Comparison of ENCODE assay signal across 28 cellular contexts in the genomic region with DNA sequence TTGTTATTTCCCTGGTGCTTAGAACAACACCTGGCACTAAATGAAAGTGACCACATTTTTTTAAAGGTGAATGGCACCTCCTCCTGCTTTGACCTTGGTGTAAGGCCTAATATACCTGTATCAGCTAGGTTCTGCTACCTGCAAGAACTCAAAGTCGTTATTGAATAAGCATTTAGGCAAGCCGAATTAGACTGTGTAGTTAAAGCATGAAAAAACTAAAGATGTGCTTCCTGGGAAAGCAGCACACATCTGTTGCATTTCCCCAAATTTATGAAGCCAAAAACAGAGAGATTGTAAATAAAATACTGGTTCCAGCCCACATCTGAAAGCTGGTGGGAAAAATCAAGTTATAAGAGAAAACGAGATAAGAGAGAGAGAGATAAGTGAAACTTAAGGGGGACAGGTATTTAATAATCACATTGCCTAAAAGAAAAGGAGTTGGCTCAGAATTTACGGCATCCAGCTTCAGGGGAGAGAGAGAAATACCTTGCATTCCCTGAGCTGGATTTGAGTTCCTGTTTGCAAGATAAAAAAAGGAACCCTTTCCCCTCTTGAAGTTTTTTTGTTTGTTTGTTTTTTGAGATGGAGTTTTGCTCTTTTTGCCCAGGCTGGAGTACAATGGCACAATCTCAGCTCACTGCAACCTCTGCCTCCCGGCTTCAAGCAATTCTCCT. TPM values are rescaled to one million over a fixed set of nuclear protein-coding genes. Genes with fewer than 3 reads are reported as not detected.
DNase-seq lines count a peak whose midpoint lies in the region; ATAC-seq and TF ChIP-seq lines count a peak whose summit lies in the region.
"Had no signal": no experiment of that assay in that cellular context is flagged by ENCODE, and none has a peak within 500 bp of the region (broad histone marks: within the 10 kb centered on the region; RNA-seq: fewer than 3 reads in every experiment).

No MANE protein-coding gene starts in this region.

- H3K4me3 ChIP-seq in Caco-2 (ENCODE audit: low read depth, low read length) = no peak overlapping the region
- H3K4me3 ChIP-seq: gastrocnemius medialis, Peyer's patch, upper lobe of left lung had no signal

- H3K27ac Mint-ChIP-seq in Caco-2 (ENCODE audit: unreplicated experiment) (peak overlapping the region; percentile 58), IgD-negative memory B cell (peak overlapping the region in 2 of 3 donors; percentile 66 to 96), nephron (peak overlapping the region; percentile 80 to 94 (median 86))
- peak overlapping the region; percentile 62 for H3K27ac Mint-ChIP-seq in central memory CD8-positive, alpha-beta T cell (ENCODE audit: low read depth)

- BruUV-seq in Caco-2 (replicated peaks; lab: Mats Ljungman, UMichigan) = no TSS peak

- DNase-seq in Caco-2 (no peak), hepatic stellate cell (ENCODE audit: low spot score) (no peak), LoVo (ENCODE audit: low spot score) (no peak), HEK293T (ENCODE audit: extremely low spot score) (no peak), NCI-H510A (lab: John Stamatoyannopoulos, UW) (no peak)
- DNase-seq in central memory CD8-positive, alpha-beta T cell (ENCODE audit: low spot score in 2 of 2) = no peak
- DNase-seq: ACHN; activated CD4-positive, alpha-beta memory T cell treated with anti-CD3 and anti-CD28 coated beads for 36 hours; activated CD8-positive, alpha-beta memory T cell treated with anti-CD3 and anti-CD28 coated beads, Interleukin-2, amount 50 U/mL, for 4 hours; activated naive CD8-positive, alpha-beta T cell treated with anti-CD3 and anti-CD28 coated beads for 36 hours; aorta; caudate nucleus; COR-L47; dermis blood vessel endothelial cell; DMS79 treated with DMSO at 0.1 percent for 48 hours; gastrocnemius medialis; hypothalamus; naive thymus-derived CD8-positive, alpha-beta T cell; NCI-H1092 treated with DMSO at 0.1 percent for 48 hours; NCI-H1930; Peyer's patch; SIG-M5; small intestine; stimulated activated CD8-positive, alpha-beta memory T cell treated with anti-CD3 and anti-CD28 coated beads, Interleukin-4, amount 100 ng/mL, for 48 hours; upper lobe of left lung had no signal

- POLR2A ChIA-PET in Caco-2 (lab: Charles Lee) = no interaction called here
- POLR2A ChIA-PET in HEK293T (lab: Yijun Ruan, JAX) = no interaction called here

- peaks cover 18% of the 10 kb centered on the region for H3K36me3 Mint-ChIP-seq in Caco-2 (ENCODE audit: insufficient read depth, unreplicated experiment)
- peaks cover 1% of the 10 kb centered on the region for H3K36me3 Mint-ChIP-seq in IgD-negative memory B cell
- H3K36me3 Mint-ChIP-seq in central memory CD8-positive, alpha-beta T cell (ENCODE audit: insufficient read depth) = peaks cover 3% of the 10 kb centered on the region
- H3K36me3 Mint-ChIP-seq in nephron (ENCODE audit: low read depth) = peaks cover 6% of the 10 kb centered on the region
- H3K36me3 Mint-ChIP-seq: naive thymus-derived CD8-positive, alpha-beta T cell had no signal

- H3K4me3 Mint-ChIP-seq in Caco-2 (ENCODE audit: unreplicated experiment) = peak overlapping the region; percentile 63
- peak overlapping the region in 2 of 4 donors; percentile 87 to 95 for H3K4me3 Mint-ChIP-seq in IgD-negative memory B cell
- H3K4me3 Mint-ChIP-seq in central memory CD8-positive, alpha-beta T cell = peak overlapping the region; percentile 76
- peak overlapping the region; percentile 14 to 87 (median 84) for H3K4me3 Mint-ChIP-seq in nephron

- CTCF ChIA-PET in Caco-2 (lab: Charles Lee) = interaction anchor here (1.0 kb wide), 1 partner anchor 41 kb away, joined by 3 read pairs; no protein-coding TSS in a partner anchor
- CTCF ChIA-PET in HEK293T (lab: Yijun Ruan, JAX) = interaction anchor here (0.6 kb wide), 1 partner anchor 23 kb away, joined by 5 read pairs; no protein-coding TSS in a partner anchor

- H3K9me3 ChIP-seq in Caco-2 = no peaks in the 10 kb centered on the region
- H3K9me3 ChIP-seq: gastrocnemius medialis, Peyer's patch, upper lobe of left lung had no signal

- H3K4me1 Mint-ChIP-seq in Caco-2 (ENCODE audit: low read depth, unreplicated experiment) (peaks cover 27% of the 10 kb centered on the region), IgD-negative memory B cell (peaks cover 25 to 31% (median 27%) of the 10 kb centered on the region in 3 donors), nephron (peaks cover 70% of the 10 kb centered on the region)
- H3K4me1 Mint-ChIP-seq in central memory CD8-positive, alpha-beta T cell = peaks cover 43% of the 10 kb centered on the region

- intact Hi-C loops in Caco-2 (cut with micrococcal nuclease; ENCODE audit: unreplicated experiment) = loop anchor here (5.0 kb wide), 1 partner anchor 42 kb away; no protein-coding TSS in a partner anchor

- H3K27me3 Mint-ChIP-seq in Caco-2 (ENCODE audit: insufficient read depth, unreplicated experiment) (no peaks in the 10 kb centered on the region), IgD-negative memory B cell (peaks cover 1% of the 10 kb centered on the region), nephron (ENCODE audit: low read depth) (no peaks in the 10 kb centered on the region)
- no peaks in the 10 kb centered on the region for H3K27me3 Mint-ChIP-seq in central memory CD8-positive, alpha-beta T cell
- H3K27me3 Mint-ChIP-seq: activated CD4-positive, alpha-beta memory T cell treated with anti-CD3 and anti-CD28 coated beads for 36 hours; activated naive CD8-positive, alpha-beta T cell treated with anti-CD3 and anti-CD28 coated beads for 36 hours; naive thymus-derived CD8-positive, alpha-beta T cell had no signal

- H3K36me3 ChIP-seq in Caco-2 (ENCODE audit: control insufficient read depth, insufficient read depth, low read length) = peaks cover 5% of the 10 kb centered on the region
- H3K36me3 ChIP-seq: gastrocnemius medialis, Peyer's patch, upper lobe of left lung had no signal

- H3K27me3 ChIP-seq in Caco-2 (replicated peaks; ENCODE audit: control insufficient read depth, insufficient read depth, low read length) = no peaks in the 10 kb centered on the region
- H3K27me3 ChIP-seq: gastrocnemius medialis, Peyer's patch, upper lobe of left lung had no signal

- H3K9me3 Mint-ChIP-seq in Caco-2 (ENCODE audit: unreplicated experiment) = peaks cover 10% of the 10 kb centered on the region
- no peaks in the 10 kb centered on the region for H3K9me3 Mint-ChIP-seq in IgD-negative memory B cell
- H3K9me3 Mint-ChIP-seq in central memory CD8-positive, alpha-beta T cell = no peaks in the 10 kb centered on the region
- H3K9me3 Mint-ChIP-seq in nephron = no peaks in the 10 kb centered on the region
- H3K9me3 Mint-ChIP-seq: activated CD4-positive, alpha-beta memory T cell treated with anti-CD3 and anti-CD28 coated beads for 36 hours; activated naive CD8-positive, alpha-beta T cell treated with anti-CD3 and anti-CD28 coated beads for 36 hours; naive thymus-derived CD8-positive, alpha-beta T cell had no signal

- TF ChIP-seq CTCF in Caco-2 (IDR thresholded peaks at IDR 0.05; ENCODE audit: insufficient read depth in 1 of 2, low read depth in 1 of 2, low read length in 1 of 2, severe bottlenecking in 1 of 2, unreplicated experiment in 1 of 2) (no peak), nephron (IDR thresholded peaks at IDR 0.05; ENCODE audit: unreplicated experiment in 3 of 3) (no peak)

- peaks cover 34% of the 10 kb centered on the region for H3K4me1 ChIP-seq in Caco-2

- ATAC-seq in central memory CD8-positive, alpha-beta T cell (replicated peaks; ENCODE audit: extremely low read depth, poor library complexity, severe bottlenecking) = no peak
- ATAC-seq: gastrocnemius medialis; left lobe of liver; naive thymus-derived CD8-positive, alpha-beta T cell had no signal

TF ChIP-seq in HEK293T, 16 proteins besides CTCF, POLR2A, EP300 and RAD21:
- TF ChIP-seq TARDBP (IDR thresholded peaks at IDR 0.05) (no peak), NFRKB (IDR thresholded peaks at IDR 0.05) (no peak), FOXA1 (IDR thresholded peaks at IDR 0.05) (no peak)

RNA-seq across cellular contexts. Expression of gene XPNPEP1, which starts 1.8 kb away (rescaled TPM):
- 76.6 and 92.4 TPM in 2 replicates for total RNA-seq in Caco-2 (2022)
- 14.7 TPM for polyA plus RNA-seq in IgD-negative memory B cell
